20 cellular contexts compared by ENCODE assay signal in genomic region chr20:21982559-21982958, GRCh38.
DNase-seq lines count a peak whose midpoint lies in the region; ATAC-seq and TF ChIP-seq lines count a peak whose summit lies in the region.
"Had no signal": no experiment of that assay in that cellular context is flagged by ENCODE, and none has a peak within 500 bp of the region (broad histone marks: within the 10 kb centered on the region; RNA-seq: fewer than 3 reads in every experiment).

No MANE protein-coding gene starts in this region.

- H3K36me3 ChIP-seq in ACC112 (ENCODE audit: insufficient read depth, low read length) (no peaks in the 10 kb centered on the region), MG63 (no peaks in the 10 kb centered on the region), osteoblast (ENCODE audit: insufficient read depth, low read length) (no peaks in the 10 kb centered on the region)

- H3K27ac Mint-ChIP-seq in activated CD8-positive, alpha-beta memory T cell treated with anti-CD3 and anti-CD28 coated beads, Interleukin-2, amount 10 ng/mL, durations not matched to agents 7 days and 5 days = no peak overlapping the region
- H3K27ac Mint-ChIP-seq in activated naive CD8-positive, alpha-beta T cell treated with anti-CD3 and anti-CD28 coated beads, Interleukin-2, amount 50 U/mL, for 24 hours = no peak overlapping the region
- H3K27ac Mint-ChIP-seq: CD14-positive monocyte had no signal

- no peak for ATAC-seq in activated CD8-positive, alpha-beta memory T cell treated with anti-CD3 and anti-CD28 coated beads, Interleukin-2, amount 10 ng/mL, durations not matched to agents 7 days and 5 days
- ATAC-seq in activated naive CD8-positive, alpha-beta T cell treated with anti-CD3 and anti-CD28 coated beads, Interleukin-2, amount 50 U/mL, for 24 hours = no peak
- ATAC-seq in stimulated activated naive CD8-positive, alpha-beta T cell treated with anti-CD3 and anti-CD28 coated beads, Interleukin-15, Interleukin-2, amounts not matched to agents 100 U/mL and 50 U/mL, for 24 hours = no peak
- ATAC-seq in GM18858 (IDR thresholded peaks at IDR 0.05; ENCODE audit: unreplicated experiment) = no peak

- no peaks in the 10 kb centered on the region for H3K27me3 Mint-ChIP-seq in activated CD8-positive, alpha-beta memory T cell treated with anti-CD3 and anti-CD28 coated beads, Interleukin-2, amount 10 ng/mL, durations not matched to agents 7 days and 5 days
- no peaks in the 10 kb centered on the region for H3K27me3 Mint-ChIP-seq in activated naive CD8-positive, alpha-beta T cell treated with anti-CD3 and anti-CD28 coated beads, Interleukin-2, amount 50 U/mL, for 24 hours

- CTCF ChIA-PET in activated CD8-positive, alpha-beta memory T cell treated with anti-CD3 and anti-CD28 coated beads, Interleukin-2, amount 10 ng/mL, durations not matched to agents 7 days and 5 days (lab: Charles Lee) = no interaction called here

- H3K4me3 ChIP-seq in ACC112 (ENCODE audit: low read depth, low read length) (no peak overlapping the region), MG63 (no peak overlapping the region), fibroblast of mammary gland (ENCODE audit: control insufficient read depth, low read depth, low read length) (no peak overlapping the region), osteoblast (ENCODE audit: insufficient read depth, low read length) (no peak overlapping the region)

- H3K4me2 ChIP-seq in osteoblast (ENCODE audit: insufficient read depth, low read length) = peak overlapping the region; percentile 63

- H3K27me3 ChIP-seq in ACC112 (ENCODE audit: insufficient read depth, low read length) (no peaks in the 10 kb centered on the region), MG63 (no peaks in the 10 kb centered on the region), osteoblast (ENCODE audit: insufficient read depth, low read length) (no peaks in the 10 kb centered on the region)

- TF ChIP-seq CTCF in fibroblast of mammary gland (conservative IDR thresholded peaks at IDR 0.05; ENCODE audit: control insufficient read depth, insufficient read depth, low read depth, low read length) = no peak
- TF ChIP-seq CTCF in osteoblast (IDR thresholded peaks at IDR 0.05; ENCODE audit: extremely low read depth, low read depth, low read length) = no peak

- H3K36me3 Mint-ChIP-seq in activated CD8-positive, alpha-beta memory T cell treated with anti-CD3 and anti-CD28 coated beads, Interleukin-2, amount 10 ng/mL, durations not matched to agents 7 days and 5 days = no peaks in the 10 kb centered on the region
- H3K36me3 Mint-ChIP-seq in activated naive CD8-positive, alpha-beta T cell treated with anti-CD3 and anti-CD28 coated beads, Interleukin-2, amount 50 U/mL, for 24 hours (ENCODE audit: low read depth) = no peaks in the 10 kb centered on the region
- H3K36me3 Mint-ChIP-seq: CD14-positive monocyte had no signal

- no peaks in the 10 kb centered on the region for H4K20me1 ChIP-seq in osteoblast (ENCODE audit: insufficient read depth, low read length)

- no peaks in the 10 kb centered on the region for H3K4me1 Mint-ChIP-seq in activated CD8-positive, alpha-beta memory T cell treated with anti-CD3 and anti-CD28 coated beads, Interleukin-2, amount 10 ng/mL, durations not matched to agents 7 days and 5 days
- H3K4me1 Mint-ChIP-seq in activated naive CD8-positive, alpha-beta T cell treated with anti-CD3 and anti-CD28 coated beads, Interleukin-2, amount 50 U/mL, for 24 hours = no peaks in the 10 kb centered on the region
- H3K4me1 Mint-ChIP-seq: CD14-positive monocyte had no signal

- H3K4me1 ChIP-seq in ACC112 (ENCODE audit: control insufficient read depth, insufficient read depth, low read length, unreplicated experiment) (peaks cover 25% of the 10 kb centered on the region), osteoblast (ENCODE audit: insufficient read depth, low read length) (peaks cover 35% of the 10 kb centered on the region)

- peaks cover 17% of the 10 kb centered on the region for H3K9me3 Mint-ChIP-seq in activated CD8-positive, alpha-beta memory T cell treated with anti-CD3 and anti-CD28 coated beads, Interleukin-2, amount 10 ng/mL, durations not matched to agents 7 days and 5 days (ENCODE audit: low read depth)
- H3K9me3 Mint-ChIP-seq in activated naive CD8-positive, alpha-beta T cell treated with anti-CD3 and anti-CD28 coated beads, Interleukin-2, amount 50 U/mL, for 24 hours = peaks cover 17% of the 10 kb centered on the region

- H3K27ac ChIP-seq in ACC112 (ENCODE audit: low read depth, low read length) (peak overlapping the region; percentile 94), osteoblast (ENCODE audit: low read depth, low read length) (peak overlapping the region; percentile 99)
- H3K27ac ChIP-seq: RWPE1 had no signal

- no peaks in the 10 kb centered on the region for H3K9me3 ChIP-seq in MG63
- no peaks in the 10 kb centered on the region for H3K9me3 ChIP-seq in osteoblast (ENCODE audit: low read depth, low read length)

- peak; percentile 12 for DNase-seq in MG63
- DNase-seq in fibroblast of mammary gland (ENCODE audit: low read depth) = peak; percentile 69
- peak; percentile 53 for DNase-seq in osteoblast (ENCODE audit: insufficient read length, low spot score, missing footprints)
- DNase-seq in activated CD8-positive, alpha-beta memory T cell treated with anti-CD3 and anti-CD28 coated beads, Interleukin-2, amount 10 ng/mL, durations not matched to agents 7 days and 5 days = no peak
- no peak for DNase-seq in activated naive CD8-positive, alpha-beta T cell treated with anti-CD3 and anti-CD28 coated beads, Interleukin-2, amount 50 U/mL, for 24 hours
- DNase-seq in stimulated activated naive CD8-positive, alpha-beta T cell treated with anti-CD3 and anti-CD28 coated beads, Interleukin-15, Interleukin-2, amounts not matched to agents 100 U/mL and 50 U/mL, for 24 hours = no peak
- DNase-seq: 8988T; KBM-7; NCI-H1105; NCI-H146; NCI-H2029; NCI-H226; NCI-H510A treated with DMSO at 0.1 percent for 48 hours; NCI-H774; NK-92 treated with Interleukin-12 subunit alpha and Interleukin-12 subunit beta, amount 100 ng/mL, for 24 hours; SHP77 treated with DMSO at 0.1 percent for 48 hours had no signal

- no peak overlapping the region for H3K4me3 Mint-ChIP-seq in activated CD8-positive, alpha-beta memory T cell treated with anti-CD3 and anti-CD28 coated beads, Interleukin-2, amount 10 ng/mL, durations not matched to agents 7 days and 5 days
- no peak overlapping the region for H3K4me3 Mint-ChIP-seq in activated naive CD8-positive, alpha-beta T cell treated with anti-CD3 and anti-CD28 coated beads, Interleukin-2, amount 50 U/mL, for 24 hours
- H3K4me3 Mint-ChIP-seq: CD14-positive monocyte had no signal

- no peaks in the 10 kb centered on the region for H3K79me2 ChIP-seq in ACC112 (ENCODE audit: control insufficient read depth, insufficient read depth, low read length, unreplicated experiment)
- H3K79me2 ChIP-seq in osteoblast (ENCODE audit: insufficient read depth, low read length) = no peaks in the 10 kb centered on the region

- H2AFZ ChIP-seq in ACC112 (ENCODE audit: low read length, unreplicated experiment) (no peak overlapping the region), osteoblast (ENCODE audit: low read length) (peak overlapping the region; percentile 2)

Comparison
In these comparisons a context has a peak if more than half of its experiments do, and no peak if none do; other contexts are left out.
1. DNase-seq: peak in MG63 (single experiment), fibroblast of mammary gland (single experiment) and osteoblast (single experiment); none in activated CD8-positive, alpha-beta memory T cell treated with anti-CD3 and anti-CD28 coated beads, Interleukin-2, amount 10 ng/mL, durations not matched to agents 7 days and 5 days (single experiment), activated naive CD8-positive, alpha-beta T cell treated with anti-CD3 and anti-CD28 coated beads, Interleukin-2, amount 50 U/mL, for 24 hours (single experiment) and stimulated activated naive CD8-positive, alpha-beta T cell treated with anti-CD3 and anti-CD28 coated beads, Interleukin-15, Interleukin-2, amounts not matched to agents 100 U/mL and 50 U/mL, for 24 hours (single experiment).